In the genomic region with DNA sequence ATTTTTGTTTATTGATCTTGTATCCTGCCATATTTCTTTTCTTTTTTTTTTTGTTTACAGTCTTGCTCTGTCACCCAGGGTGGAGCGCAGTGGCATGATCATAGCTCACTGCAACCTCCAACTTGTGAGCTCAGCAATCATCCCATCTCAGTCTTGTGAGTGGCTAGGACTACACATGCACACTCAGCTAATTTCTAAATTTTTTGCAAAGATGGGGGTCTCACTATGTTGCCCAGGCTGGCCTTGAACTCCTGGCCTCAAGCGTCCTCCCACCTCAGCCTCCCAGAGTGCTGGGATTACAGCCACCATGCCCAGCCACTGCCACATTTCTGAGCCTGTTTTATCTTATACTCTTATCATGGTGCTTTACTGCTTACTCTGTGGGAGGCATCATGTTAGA, we compare ENCODE assay signal across 27 cellular contexts.
"Had no signal": no experiment of that assay in that cellular context is flagged by ENCODE, and none has a peak within 500 bp of the region (broad histone marks: within the 10 kb centered on the region; RNA-seq: fewer than 3 reads in every experiment).

No MANE protein-coding gene starts in this region.

- H3K36me3 ChIP-seq: esophagus squamous epithelium, gastrocnemius medialis, heart right ventricle, left lung, lower lobe of right lung had no signal

- H3K4me1 Mint-ChIP-seq: endodermal cell, mesothelial cell of epicardium, naive B cell had no signal

- DNase-seq: effector CD8-positive, alpha-beta T cell; effector memory CD8-positive, alpha-beta T cell; endodermal cell; erythroblast; esophagus squamous epithelium; foreskin fibroblast; foreskin melanocyte; gastrocnemius medialis; glutamatergic neuron; head of caudate nucleus; heart right ventricle; hippocampal formation; left cardiac atrium; left lung; left ventricle myocardium superior; lower lobe of right lung; mesenchymal stem cell; mucosa of descending colon; naive B cell had no signal

- H3K4me1 ChIP-seq: left lung had no signal

- H3K9me3 Mint-ChIP-seq: effector memory CD8-positive, alpha-beta T cell had no signal

- H3K4me3 ChIP-seq: coronary artery, esophagus squamous epithelium, gastrocnemius medialis, heart right ventricle, left lung, lower lobe of right lung, mucosa of descending colon had no signal

- H3K27ac Mint-ChIP-seq: effector memory CD8-positive, alpha-beta T cell; endodermal cell; mesothelial cell of epicardium had no signal

- ATAC-seq: effector memory CD8-positive, alpha-beta T cell; esophagus mucosa; gastrocnemius medialis; heart right ventricle; left cardiac atrium; left lung; left ventricle myocardium superior; lower lobe of right lung; mucosa of descending colon had no signal

- H3K4me3 Mint-ChIP-seq: effector memory CD8-positive, alpha-beta T cell; endodermal cell; mesothelial cell of epicardium; naive B cell had no signal

- H3K27ac ChIP-seq: coronary artery, epithelial cell of prostate, esophagus squamous epithelium, gastrocnemius medialis, heart right ventricle, left lung, lower lobe of right lung had no signal

- H3K27me3 Mint-ChIP-seq: effector memory CD8-positive, alpha-beta T cell; naive B cell had no signal

- H3K36me3 Mint-ChIP-seq: mesothelial cell of epicardium had no signal

- FAIRE-seq: colon, endometrium, islet of Langerhans, keratinocyte had no signal

- H3K27me3 ChIP-seq: esophagus squamous epithelium, gastrocnemius medialis, heart right ventricle, left lung had no signal

- H3K9me3 ChIP-seq: esophagus squamous epithelium, gastrocnemius medialis, mucosa of descending colon had no signal
